In the genomic region with DNA sequence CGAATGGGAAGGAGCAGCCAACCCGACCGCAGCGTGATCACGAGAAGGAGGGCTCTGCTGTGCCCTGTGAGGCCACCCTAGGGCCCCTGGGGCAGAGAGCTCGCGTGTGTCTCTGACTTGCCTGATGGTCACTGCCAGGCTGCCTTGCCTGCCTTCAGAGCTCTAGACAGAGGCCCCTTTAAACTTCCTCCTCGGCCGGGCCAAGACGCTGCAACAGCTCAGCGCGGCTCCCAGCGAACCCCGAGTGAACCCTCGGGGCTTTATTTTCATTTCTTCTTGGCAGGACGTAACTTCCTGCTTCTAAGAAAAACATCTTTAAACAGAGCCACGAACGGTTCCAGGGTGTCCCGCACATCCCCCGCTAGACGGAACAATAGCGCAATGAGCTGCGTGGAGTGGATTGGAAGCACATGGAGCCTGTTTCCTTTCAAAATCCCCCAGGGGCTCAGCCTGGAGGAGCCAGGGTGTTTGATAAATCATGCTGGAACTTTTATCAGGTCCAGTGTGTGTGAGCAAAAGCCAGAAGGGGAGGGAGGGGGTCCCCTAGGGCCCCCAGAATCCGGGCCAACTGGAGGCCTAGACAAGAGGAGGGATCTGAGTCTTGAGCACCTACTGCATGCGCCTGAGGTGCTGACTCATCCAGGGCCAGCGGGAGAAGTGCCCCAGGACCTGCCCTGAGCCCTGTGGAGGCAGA, we compare ENCODE assay signal across 8 cellular contexts.
A peak's percentile ranks its signal among the peaks of the same experiment; 100 is the strongest.
DNase-seq lines count a peak whose midpoint lies in the region; ATAC-seq and FAIRE-seq lines count a peak whose summit lies in the region.

No MANE protein-coding gene starts in this region.

- H3K27ac Mint-ChIP-seq in activated CD4-positive, alpha-beta memory T cell treated with anti-CD3 and anti-CD28 coated beads, Interleukin-2, amount 10 ng/mL, durations not matched to agents 7 days and 5 days = peak overlapping the region; percentile 56
- peak overlapping the region; percentile 55 to 85 for H3K27ac Mint-ChIP-seq in effector memory CD8-positive, alpha-beta T cell

- DNase-seq in HTR-8/SVneo (ENCODE audit: insufficient read length, low spot score) = peak; percentile 14
- peak; percentile 36 for DNase-seq in activated CD4-positive, alpha-beta memory T cell treated with anti-CD3 and anti-CD28 coated beads, Interleukin-2, amount 10 ng/mL, durations not matched to agents 7 days and 5 days
- DNase-seq in effector memory CD8-positive, alpha-beta T cell = peak in 1 of 3 experiments; percentile 11
- no peak for DNase-seq in NCI-H187 treated with DMSO at 0.1 percent for 48 hours (lab: John Stamatoyannopoulos, UW)
- no peak for DNase-seq in occipital lobe (lab: John Stamatoyannopoulos, UW)

- FAIRE-seq in HTR-8/SVneo (lab: Jason Lieb, UNC) = no peak

- peak overlapping the region; percentile 34 to 49 for H3K4me3 ChIP-seq in muscle layer of duodenum (ENCODE audit: low read depth in 1 of 2, low read length in 2 of 2)
- peak overlapping the region; percentile 53 for H3K4me3 ChIP-seq in thymus (ENCODE audit: low read length)

- H3K9me3 ChIP-seq in muscle layer of duodenum (ENCODE audit: control insufficient read depth in 1 of 2, low read length in 2 of 2) (no peaks in the 10 kb centered on the region), thymus (ENCODE audit: control insufficient read depth) (no peaks in the 10 kb centered on the region)

- no peaks in the 10 kb centered on the region for H3K27me3 Mint-ChIP-seq in activated CD4-positive, alpha-beta memory T cell treated with anti-CD3 and anti-CD28 coated beads, Interleukin-2, amount 10 ng/mL, durations not matched to agents 7 days and 5 days
- H3K27me3 Mint-ChIP-seq in effector memory CD8-positive, alpha-beta T cell = no peaks in the 10 kb centered on the region

- peak overlapping the region; percentile 65 for H3K4me3 Mint-ChIP-seq in activated CD4-positive, alpha-beta memory T cell treated with anti-CD3 and anti-CD28 coated beads, Interleukin-2, amount 10 ng/mL, durations not matched to agents 7 days and 5 days
- H3K4me3 Mint-ChIP-seq in effector memory CD8-positive, alpha-beta T cell = peak overlapping the region; percentile 59 to 72

- H3K36me3 ChIP-seq in muscle layer of duodenum (ENCODE audit: control insufficient read depth in 1 of 2, insufficient read depth in 2 of 2, low read length in 2 of 2) = no peaks in the 10 kb centered on the region
- H3K36me3 ChIP-seq in thymus (ENCODE audit: control insufficient read depth, insufficient read depth) = no peaks in the 10 kb centered on the region

- CTCF ChIA-PET in activated CD4-positive, alpha-beta memory T cell treated with anti-CD3 and anti-CD28 coated beads, Interleukin-2, amount 10 ng/mL, durations not matched to agents 7 days and 5 days (lab: Charles Lee) = interaction anchor here (0.7 to 1.9 kb wide), 3 partner anchors 13 to 118 kb away, joined by 3 to 6 read pairs (median 5); no protein-coding TSS in a partner anchor

- 13% methylated on average over 26 of the region's 26 CpGs for WGBS in thymus

- no peaks in the 10 kb centered on the region for H3K9me3 Mint-ChIP-seq in activated CD4-positive, alpha-beta memory T cell treated with anti-CD3 and anti-CD28 coated beads, Interleukin-2, amount 10 ng/mL, durations not matched to agents 7 days and 5 days
- H3K9me3 Mint-ChIP-seq in effector memory CD8-positive, alpha-beta T cell = no peaks in the 10 kb centered on the region

- H3K27me3 ChIP-seq in muscle layer of duodenum (ENCODE audit: low read depth, low read length) = no peaks in the 10 kb centered on the region
- H3K27me3 ChIP-seq in thymus (ENCODE audit: control insufficient read depth, insufficient read depth) = no peaks in the 10 kb centered on the region

- POLR2A ChIA-PET in activated CD4-positive, alpha-beta memory T cell treated with anti-CD3 and anti-CD28 coated beads, Interleukin-2, amount 10 ng/mL, durations not matched to agents 7 days and 5 days (lab: Charles Lee) = interaction anchor here (1.8 kb wide), 1 partner anchor 13 kb away, joined by 6 read pairs; no protein-coding TSS in a partner anchor

- H3K4me1 ChIP-seq in muscle layer of duodenum (ENCODE audit: control insufficient read depth in 1 of 2, insufficient read depth in 2 of 2, low read length in 2 of 2) = peaks cover 0 to 11% of the 10 kb centered on the region in 2 donors
- peaks cover 3% of the 10 kb centered on the region for H3K4me1 ChIP-seq in thymus (ENCODE audit: control insufficient read depth, insufficient read depth, low read length)

- H3K36me3 Mint-ChIP-seq in activated CD4-positive, alpha-beta memory T cell treated with anti-CD3 and anti-CD28 coated beads, Interleukin-2, amount 10 ng/mL, durations not matched to agents 7 days and 5 days (ENCODE audit: low read depth) = no peaks in the 10 kb centered on the region
- H3K36me3 Mint-ChIP-seq in effector memory CD8-positive, alpha-beta T cell (ENCODE audit: insufficient read depth) = no peaks in the 10 kb centered on the region

- H3K27ac ChIP-seq in muscle layer of duodenum (ENCODE audit: low read length) = peak overlapping the region; percentile 53
- peak overlapping the region; percentile 70 for H3K27ac ChIP-seq in thymus (ENCODE audit: low read depth)

- peaks cover 18% of the 10 kb centered on the region for H3K4me1 Mint-ChIP-seq in activated CD4-positive, alpha-beta memory T cell treated with anti-CD3 and anti-CD28 coated beads, Interleukin-2, amount 10 ng/mL, durations not matched to agents 7 days and 5 days
- H3K4me1 Mint-ChIP-seq in effector memory CD8-positive, alpha-beta T cell (ENCODE audit: low read depth in 2 of 2) = peaks cover 0 to 2% of the 10 kb centered on the region in 2 donors

- ATAC-seq in effector memory CD8-positive, alpha-beta T cell (replicated peaks) = peak; percentile 69
- ATAC-seq in GM18870 (IDR thresholded peaks at IDR 0.05; ENCODE audit: unreplicated experiment) = no peak

Comparison
In these comparisons a context has a peak if more than half of its experiments do, and no peak if none do; other contexts are left out.
1. DNase-seq: peak in HTR-8/SVneo (single experiment) and activated CD4-positive, alpha-beta memory T cell treated with anti-CD3 and anti-CD28 coated beads, Interleukin-2, amount 10 ng/mL, durations not matched to agents 7 days and 5 days (single experiment); none in NCI-H187 treated with DMSO at 0.1 percent for 48 hours (single experiment) and occipital lobe (single experiment).